8 cellular contexts compared by ENCODE assay signal in the genomic region with DNA sequence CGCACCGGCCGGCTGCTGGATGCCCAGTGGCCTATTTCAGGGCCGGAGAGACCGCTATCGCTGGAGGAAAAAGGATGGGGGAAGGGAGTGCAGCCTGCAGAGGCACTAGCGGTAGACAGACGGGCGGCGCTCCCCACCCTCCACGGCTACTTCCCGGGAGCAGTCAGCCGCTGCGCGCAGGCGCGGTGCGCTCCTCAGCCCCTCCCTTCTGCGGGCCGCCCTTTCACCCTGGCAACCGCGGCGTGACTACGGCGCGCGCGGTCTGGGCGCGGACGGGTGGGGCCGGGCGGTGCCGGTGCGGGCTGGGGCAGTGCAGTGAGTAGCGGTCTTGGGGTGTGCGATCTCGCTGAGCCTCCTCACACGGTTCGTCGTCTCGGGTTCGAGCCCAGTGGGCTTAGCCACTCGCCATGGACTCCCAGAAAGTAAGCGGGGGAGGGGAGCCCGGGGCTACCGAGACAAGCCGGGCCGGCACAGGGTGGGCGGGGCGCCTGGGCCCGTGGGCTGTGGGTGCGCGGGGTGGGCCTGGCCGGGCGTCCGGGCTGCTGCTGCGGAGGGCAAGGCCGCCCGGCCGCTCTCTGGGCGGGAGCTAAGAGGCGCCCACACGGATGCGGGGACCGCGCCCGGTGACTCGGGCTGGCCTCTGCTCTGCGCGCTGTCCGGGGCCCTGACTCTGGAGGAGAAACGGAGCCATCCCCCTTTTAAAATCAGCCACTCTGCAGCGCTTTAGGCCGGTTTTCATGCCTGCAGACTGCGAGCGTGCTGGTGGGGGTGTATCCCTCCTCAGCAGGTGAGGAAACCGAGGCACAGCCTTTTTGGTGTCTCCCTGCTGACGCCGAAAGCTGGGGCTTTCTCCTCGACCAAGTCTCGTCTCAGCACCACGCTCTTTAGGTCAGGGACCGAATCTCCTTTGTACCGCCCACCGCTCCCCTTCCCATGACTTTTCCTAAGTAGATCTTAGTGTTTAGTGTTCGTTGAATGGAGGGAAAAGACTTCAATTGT. TPM values are rescaled to one million over a fixed set of nuclear protein-coding genes. Genes with fewer than 3 reads are reported as not detected.
DNase-seq lines count a peak whose midpoint lies in the region; ATAC-seq and TF ChIP-seq lines count a peak whose summit lies in the region.

FSD1L (plus strand) TSS at position 221 of the 999 bp plus-strand sequence; CDS start at position 408, 187 bp downstream.

- H3K4me3 ChIP-seq in DOHH2 (ENCODE audit: low read length): peak within 1 kb of the TSS; percentile 97
- peak within 1 kb of the TSS; percentile 71 to 76 for H3K4me3 ChIP-seq in Panc1 (ENCODE audit: low read depth in 2 of 2, low read length in 2 of 2)

- no peak within 1 kb of the TSS for H3K27ac Mint-ChIP-seq in activated T-cell treated with anti-CD3 and anti-CD28 coated beads, Interleukin-2, amount 50 U/mL, for 72 hours
- peak within 1 kb of the TSS; percentile 6 to 79 (median 62) for H3K27ac Mint-ChIP-seq in naive B cell
- peak within 1 kb of the TSS; percentile 84 for H3K27ac Mint-ChIP-seq in stimulated activated memory B cell treated with anti-CD40 and anti-IgM and Interleukin-4, amounts not matched to agents 10 μg/mL and 1 μg/mL and 100 μg/mL, for 72 hours

- H3K9me2 ChIP-seq in DOHH2 (replicated peaks; ENCODE audit: control insufficient read depth, low read length): no peaks in the 10 kb centered on the region

- no peak within 1 kb of the TSS for H3K27ac ChIP-seq in DOHH2 (ENCODE audit: low read depth, low read length)
- H3K27ac ChIP-seq in Panc1 (ENCODE audit: low read length): peak within 1 kb of the TSS; percentile 92

- POLR2A ChIA-PET in Panc1 (lab: Charles Lee): no interaction called here

- DNase-seq in KBM-7 (peak; percentile 91), Panc1 (ENCODE audit: low read depth, low spot score) (peak; percentile 27), fibroblast of gingiva (ENCODE audit: low read depth) (peak; percentile 90), naive B cell (peak; percentile 84)
- DNase-seq in activated T-cell treated with anti-CD3 and anti-CD28 coated beads, Interleukin-2, amount 50 U/mL, for 72 hours: peak; percentile 85 to 87

- H3K4me2 ChIP-seq in DOHH2 (ENCODE audit: low read length): peak within 1 kb of the TSS; percentile 99

- intact Hi-C loops in Panc1 (cut with micrococcal nuclease; ENCODE audit: unreplicated experiment): no loop called here

- H3K79me2 ChIP-seq in DOHH2 (ENCODE audit: control insufficient read depth, low read length): peaks cover 34% of the 10 kb centered on the region

- H3K4me1 ChIP-seq in DOHH2 (ENCODE audit: control insufficient read depth, low read length) (peaks cover 25% of the 10 kb centered on the region), Panc1 (ENCODE audit: control insufficient read depth, insufficient read depth, low read length) (no peaks in the 10 kb centered on the region)

- no TSS peak for BruUV-seq in Panc1 (replicated peaks; lab: Mats Ljungman, UMichigan)

- CTCF ChIA-PET in Panc1 (lab: Charles Lee): interaction anchor here (0.7 kb wide), 1 partner anchor 21 kb away, joined by 7 read pairs; no protein-coding TSS in a partner anchor

- H3K4me3 Mint-ChIP-seq in activated T-cell treated with anti-CD3 and anti-CD28 coated beads, Interleukin-2, amount 50 U/mL, for 72 hours: peak within 1 kb of the TSS; percentile 90 to 92
- peak within 1 kb of the TSS; percentile 86 to 96 (median 92) for H3K4me3 Mint-ChIP-seq in naive B cell
- peak within 1 kb of the TSS; percentile 96 for H3K4me3 Mint-ChIP-seq in stimulated activated memory B cell treated with anti-CD40 and anti-IgM and Interleukin-4, amounts not matched to agents 10 μg/mL and 1 μg/mL and 100 μg/mL, for 72 hours

- no peaks in the 10 kb centered on the region for H4K20me1 ChIP-seq in DOHH2 (ENCODE audit: control insufficient read depth, insufficient read depth, low read depth, low read length)

- ATAC-seq in GM21737 (IDR thresholded peaks at IDR 0.05; ENCODE audit: unreplicated experiment): peak; percentile 97
- peak; percentile 96 for ATAC-seq in Panc1
- peak; percentile 94 to 95 for ATAC-seq in activated T-cell treated with anti-CD3 and anti-CD28 coated beads, Interleukin-2, amount 50 U/mL, for 72 hours (replicated peaks in 1 of 2)
- ATAC-seq in naive B cell (ENCODE audit: low read depth in 2 of 2): peak; percentile 92 to 93
- ATAC-seq in stimulated activated memory B cell treated with anti-CD40 and anti-IgM and Interleukin-4, amounts not matched to agents 10 μg/mL and 1 μg/mL and 100 μg/mL, for 72 hours: peak; percentile 94

- peaks cover 10% of the 10 kb centered on the region for H3K27me3 Mint-ChIP-seq in activated T-cell treated with anti-CD3 and anti-CD28 coated beads, Interleukin-2, amount 50 U/mL, for 72 hours (ENCODE audit: low read depth)
- no peaks in the 10 kb centered on the region for H3K27me3 Mint-ChIP-seq in naive B cell
- no peaks in the 10 kb centered on the region for H3K27me3 Mint-ChIP-seq in stimulated activated memory B cell treated with anti-CD40 and anti-IgM and Interleukin-4, amounts not matched to agents 10 μg/mL and 1 μg/mL and 100 μg/mL, for 72 hours

- H3K4me1 Mint-ChIP-seq in activated T-cell treated with anti-CD3 and anti-CD28 coated beads, Interleukin-2, amount 50 U/mL, for 72 hours (ENCODE audit: low read depth): peaks cover 14% of the 10 kb centered on the region
- peaks cover 17 to 19% (median 17%) of the 10 kb centered on the region in 3 donors for H3K4me1 Mint-ChIP-seq in naive B cell
- H3K4me1 Mint-ChIP-seq in stimulated activated memory B cell treated with anti-CD40 and anti-IgM and Interleukin-4, amounts not matched to agents 10 μg/mL and 1 μg/mL and 100 μg/mL, for 72 hours: peaks cover 37% of the 10 kb centered on the region

- no peaks in the 10 kb centered on the region for H3K9me3 Mint-ChIP-seq in activated T-cell treated with anti-CD3 and anti-CD28 coated beads, Interleukin-2, amount 50 U/mL, for 72 hours
- no peaks in the 10 kb centered on the region for H3K9me3 Mint-ChIP-seq in naive B cell
- no peaks in the 10 kb centered on the region for H3K9me3 Mint-ChIP-seq in stimulated activated memory B cell treated with anti-CD40 and anti-IgM and Interleukin-4, amounts not matched to agents 10 μg/mL and 1 μg/mL and 100 μg/mL, for 72 hours

- in situ Hi-C loops in KBM-7 (cut with MboI; ENCODE audit: low pct_unique_long_range_greater_than_20kb, low sequenced_read_pairs) (no loop called here), Panc1 (cut with HindIII; ENCODE audit: low pct_unique_long_range_greater_than_20kb, low sequenced_read_pairs) (no loop called here)

- H3K27me3 ChIP-seq in DOHH2 (ENCODE audit: control insufficient read depth, low read length) (no peaks in the 10 kb centered on the region), Panc1 (ENCODE audit: control insufficient read depth, insufficient read depth, low read length) (no peaks in the 10 kb centered on the region)

- no peaks in the 10 kb centered on the region for H3F3A ChIP-seq in DOHH2 (ENCODE audit: control insufficient read depth, insufficient read depth)

- H3K9me3 ChIP-seq in DOHH2 (ENCODE audit: control insufficient read depth, insufficient read depth, low read length) (no peaks in the 10 kb centered on the region), Panc1 (ENCODE audit: control insufficient read depth, insufficient read depth, low read depth, low read length) (no peaks in the 10 kb centered on the region)

- TF ChIP-seq CTCF in DOHH2 (IDR thresholded peaks at IDR 0.05; ENCODE audit: low read depth, low read length, poor library complexity, severe bottlenecking): peak; percentile 55
- no peak for TF ChIP-seq CTCF in Panc1 (IDR thresholded peaks at IDR 0.05)

- H3K36me3 ChIP-seq in DOHH2 (ENCODE audit: control insufficient read depth, low read length) (no peaks in the 10 kb centered on the region), Panc1 (ENCODE audit: control insufficient read depth, insufficient read depth, low read length) (0 out of 2 replicates have a peak, but pooled peaks cover 3% of the 10 kb centered on the region)

- H3K36me3 Mint-ChIP-seq in activated T-cell treated with anti-CD3 and anti-CD28 coated beads, Interleukin-2, amount 50 U/mL, for 72 hours (ENCODE audit: insufficient read depth in 2 of 2): no peaks in the 10 kb centered on the region
- H3K36me3 Mint-ChIP-seq in naive B cell: no peaks in the 10 kb centered on the region
- H3K36me3 Mint-ChIP-seq in stimulated activated memory B cell treated with anti-CD40 and anti-IgM and Interleukin-4, amounts not matched to agents 10 μg/mL and 1 μg/mL and 100 μg/mL, for 72 hours: no peaks in the 10 kb centered on the region

RNA-seq across cellular contexts. Expression of gene FSD1L, which starts in this region (rescaled TPM):
- total RNA-seq in Panc1 (2021; ENCODE audit: unreplicated experiment): 5.1 TPM
- polyA plus RNA-seq in Panc1 (2012; ENCODE audit: insufficient read length): 1.2 TPM
- total RNA-seq in activated T-cell treated with anti-CD3 and anti-CD28 coated beads, Interleukin-2, amount 50 U/mL, for 72 hours: 1 to 10 TPM; 2.2 to 3.0 TPM
- 1 to 10 TPM; 2.5 to 5.9 (median 3.5) TPM for polyA plus RNA-seq in naive B cell (ENCODE audit: low read depth in 6 of 6)

Comparison
In these comparisons a context has a peak if more than half of its experiments do, and no peak if none do; other contexts are left out.
1. DNase-seq: peak in every context shown above with its lines; median percentile 91 in KBM-7; 90 in fibroblast of gingiva; 86 in activated T-cell treated with anti-CD3 and anti-CD28 coated beads, Interleukin-2, amount 50 U/mL, for 72 hours; 84 in naive B cell; 27 in Panc1.